13 cellular contexts compared by ENCODE assay signal in the genomic region with DNA sequence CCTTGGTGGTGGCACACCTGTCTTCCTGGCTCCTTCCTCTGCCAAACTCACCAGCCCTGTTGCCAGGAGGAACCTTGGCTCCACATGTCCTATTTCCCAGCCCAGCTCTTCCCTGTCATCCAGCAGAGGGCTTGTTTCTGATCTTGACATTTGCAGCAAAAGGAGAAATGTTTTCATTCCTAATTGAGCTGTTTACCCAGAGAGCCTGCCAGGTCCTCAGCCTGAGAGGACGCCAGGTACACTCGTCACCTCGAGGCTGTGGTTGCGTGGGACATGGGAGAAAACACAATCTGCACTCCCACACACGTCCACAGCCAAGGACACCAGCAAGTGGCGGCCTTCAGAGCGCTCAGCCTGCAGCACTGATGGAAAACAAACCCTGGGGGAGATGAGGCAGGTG.
DNase-seq lines count a peak whose midpoint lies in the region; ATAC-seq and TF ChIP-seq lines count a peak whose summit lies in the region.
"Had no signal": no experiment of that assay in that cellular context is flagged by ENCODE, and none has a peak within 500 bp of the region (broad histone marks: within the 10 kb centered on the region; RNA-seq: fewer than 3 reads in every experiment).

No MANE protein-coding gene starts in this region.

- no peaks in the 10 kb centered on the region for H3K27me3 ChIP-seq in left ventricle myocardium inferior (ENCODE audit: low read depth)
- no peaks in the 10 kb centered on the region for H3K27me3 ChIP-seq in testis
- H3K27me3 ChIP-seq: esophagus muscularis mucosa, suprapubic skin had no signal

- H3K27ac ChIP-seq in HEK293 (ENCODE audit: extremely low read depth, low read depth, low read length) (no peak overlapping the region), left ventricle myocardium inferior (replicated peaks) (no peak overlapping the region), testis (no peak overlapping the region)
- H3K27ac ChIP-seq: esophagus muscularis mucosa, suprapubic skin had no signal

- WGBS in testis, 2 donors: 35 to 74% methylated on average over 5 to 7 of the region's 7 CpGs

- H3K4me1 ChIP-seq in HEK293 (ENCODE audit: control insufficient read depth, insufficient read depth, low read length): no peaks in the 10 kb centered on the region
- peaks cover 33% of the 10 kb centered on the region for H3K4me1 ChIP-seq in left ventricle myocardium inferior
- peaks cover 47% of the 10 kb centered on the region for H3K4me1 ChIP-seq in testis

- no peak for TF ChIP-seq CTCF in HEK293 (tag by site-specific recombination; IDR thresholded peaks at IDR 0.05)
- TF ChIP-seq CTCF in left ventricle myocardium inferior (IDR thresholded peaks at IDR 0.05; ENCODE audit: borderline replicate concordance): no peak
- TF ChIP-seq CTCF in testis (IDR thresholded peaks at IDR 0.05): no peak

- H3K36me3 ChIP-seq in HEK293 (ENCODE audit: control insufficient read depth in 2 of 2, insufficient read depth in 1 of 2, low read length in 2 of 2) (peaks cover 0 to 46% of the 10 kb centered on the region in 2 experiments; a peak in 1 of 3 replicates), left ventricle myocardium inferior (peaks cover 75% of the 10 kb centered on the region), testis (ENCODE audit: low read depth, missing control alignments) (no peaks in the 10 kb centered on the region)

- intact Hi-C loops in left ventricle myocardium inferior (cut with micrococcal nuclease) (no loop called here), testis (cut with DNase I; ENCODE audit: low total_unique reads) (no loop called here)

- CTCF ChIA-PET in HEK293 (lab: Yijun Ruan, JAX): interaction anchor here (1.1 kb wide), 1 partner anchor 50 kb away, joined by 3 read pairs; no protein-coding TSS in a partner anchor

- ATAC-seq in GM21447 (IDR thresholded peaks at IDR 0.05; ENCODE audit: unreplicated experiment): no peak

- POLR2A ChIA-PET in HEK293 (lab: Yijun Ruan, JAX): interaction anchor here (1.0 kb wide), 1 partner anchor 11 kb away, joined by 4 read pairs; no protein-coding TSS in a partner anchor

- H3K9me3 ChIP-seq in HEK293 (ENCODE audit: control insufficient read depth, insufficient read depth, low read depth, low read length) (no peaks in the 10 kb centered on the region), left ventricle myocardium inferior (replicated peaks) (no peaks in the 10 kb centered on the region), testis (no peaks in the 10 kb centered on the region)
- H3K9me3 ChIP-seq: esophagus muscularis mucosa, suprapubic skin had no signal

- TF ChIP-seq POLR2A in testis (IDR thresholded peaks at IDR 0.05): no peak

- no peak overlapping the region for H3K4me3 ChIP-seq in HEK293 (ENCODE audit: low read depth, low read length)
- H3K4me3 ChIP-seq in left ventricle myocardium inferior: no peak overlapping the region
- H3K4me3 ChIP-seq in testis: no peak overlapping the region
- H3K4me3 ChIP-seq: esophagus muscularis mucosa, suprapubic skin had no signal

- DNase-seq in NCI-H69 (lab: John Stamatoyannopoulos, UW) (peak; percentile 30), left ventricle myocardium inferior (peak; percentile 52), testis (peak; percentile 80), COLO668 (lab: John Stamatoyannopoulos, UW; ENCODE audit: unreplicated experiment) (no peak), AG08396 (ENCODE audit: low spot score) (no peak)
- DNase-seq: activated CD4-positive, alpha-beta T cell treated with anti-CD3 and anti-CD28 coated beads for 4 hours; activated CD8-positive, alpha-beta memory T cell treated with anti-CD3 and anti-CD28 coated beads, Interleukin-2, amount 50 U/mL, for 48 hours; NCI-H446; T1000 had no signal

TF ChIP-seq in HEK293, 187 proteins besides CTCF, POLR2A, EP300 and RAD21:
- TF ChIP-seq ZFHX2 (tag by site-specific recombination; conservative IDR thresholded peaks at IDR 0.05): peak; percentile 46
- TF ChIP-seq EGR2 (tag by site-specific recombination; IDR thresholded peaks at IDR 0.05; ENCODE audit: low read depth): peak; percentile 67; the same call in 1 of the 2 replicates
- TF ChIP-seq BCL11A (tag by site-specific recombination; IDR thresholded peaks at IDR 0.05; ENCODE audit: low read depth): no peak
TF ChIP-seq in HEK293: peak in this region for 2.

Comparison
In these comparisons a context has a peak if more than half of its experiments do, and no peak if none do; other contexts are left out.
1. DNase-seq: peak in NCI-H69 (single experiment), left ventricle myocardium inferior (single experiment) and testis (single experiment); none in COLO668 (single experiment) and AG08396 (single experiment).